In genomic region chr1:221989741-221990140, GRCh38 we compare ENCODE assay signal across 26 cellular contexts.
"Had no signal": no experiment of that assay in that cellular context is flagged by ENCODE, and none has a peak within 500 bp of the region (broad histone marks: within the 10 kb centered on the region; RNA-seq: fewer than 3 reads in every experiment).

No MANE protein-coding gene starts in this region.

- H3K4me1 ChIP-seq: body of pancreas, colonic mucosa, right atrium auricular region, uterus had no signal

- H3K9me3 Mint-ChIP-seq: activated naive CD4-positive, alpha-beta T cell treated with anti-CD3 and anti-CD28 coated beads, Interleukin-2, amount 50 U/mL, for 24 hours; naive thymus-derived CD8-positive, alpha-beta T cell; neural crest cell; T-cell; type B pancreatic cell had no signal

- H3K27ac ChIP-seq: body of pancreas, colonic mucosa, heart left ventricle, right atrium auricular region, uterus had no signal

- H3K27ac Mint-ChIP-seq: activated naive CD4-positive, alpha-beta T cell treated with anti-CD3 and anti-CD28 coated beads, Interleukin-2, amount 50 U/mL, for 24 hours; immature natural killer cell; stimulated activated naive CD8-positive, alpha-beta T cell treated with anti-CD3 and anti-CD28 coated beads, Interleukin-15, Interleukin-2, amounts not matched to agents 100 ng/mL and 50 ng/mL, for 24 hours; T-cell; type B pancreatic cell had no signal

- H3K27me3 Mint-ChIP-seq: activated naive CD4-positive, alpha-beta T cell treated with anti-CD3 and anti-CD28 coated beads, Interleukin-2, amount 50 U/mL, for 24 hours; stimulated activated naive CD8-positive, alpha-beta T cell treated with anti-CD3 and anti-CD28 coated beads, Interleukin-15, Interleukin-2, amounts not matched to agents 100 ng/mL and 50 ng/mL, for 24 hours; T-cell; type B pancreatic cell had no signal

- H3K36me3 ChIP-seq: colonic mucosa, heart left ventricle, right atrium auricular region, uterus had no signal

- H3K27me3 ChIP-seq: body of pancreas, colonic mucosa, heart left ventricle, right atrium auricular region, uterus had no signal

- H3K9me3 ChIP-seq: body of pancreas, colonic mucosa, heart left ventricle, right atrium auricular region, uterus had no signal

- ATAC-seq: body of pancreas; heart left ventricle; left colon; naive thymus-derived CD8-positive, alpha-beta T cell; T-cell had no signal

- H3K4me3 ChIP-seq: body of pancreas, colonic mucosa, heart left ventricle, right atrium auricular region, uterus had no signal

- H3K4me3 Mint-ChIP-seq: activated naive CD4-positive, alpha-beta T cell treated with anti-CD3 and anti-CD28 coated beads, Interleukin-2, amount 50 U/mL, for 24 hours; immature natural killer cell; naive thymus-derived CD8-positive, alpha-beta T cell; neural crest cell; stimulated activated naive CD8-positive, alpha-beta T cell treated with anti-CD3 and anti-CD28 coated beads, Interleukin-15, Interleukin-2, amounts not matched to agents 100 ng/mL and 50 ng/mL, for 24 hours; T-cell; type B pancreatic cell had no signal

- DNase-seq: activated CD4-positive, alpha-beta T cell treated with anti-CD3 and anti-CD28 coated beads for 4 hours; activated CD4-positive, alpha-beta T cell treated with anti-CD3 and anti-CD28 coated beads, Interleukin-2, amount 50 U/mL, for 4 hours; activated CD4-positive, CD25-positive, alpha-beta regulatory T cell; activated effector memory CD4-positive, alpha-beta T cell treated with anti-CD3 and anti-CD28 coated beads, Interleukin-2, amount 50 U/mL, for 16 hours; anterior cingulate cortex; body of pancreas; colonic mucosa; effector CD8-positive, alpha-beta T cell; heart left ventricle; hypothalamus; immature natural killer cell; kidney; left colon; midbrain; naive thymus-derived CD8-positive, alpha-beta T cell; occipital lobe; stimulated activated CD4-positive, alpha-beta T cell treated with anti-CD3 and anti-CD28 coated beads, Interleukin-12 subunit alpha, Interleukin-12 subunit beta, amount 100 ng/mL, for 4 hours; stimulated activated CD4-positive, alpha-beta T cell treated with anti-CD3 and anti-CD28 coated beads, Interleukin-4, amount 100 ng/mL, for 1 hour; substantia nigra; T-cell; uterus had no signal

- H3K36me3 Mint-ChIP-seq: activated naive CD4-positive, alpha-beta T cell treated with anti-CD3 and anti-CD28 coated beads, Interleukin-2, amount 50 U/mL, for 24 hours; naive thymus-derived CD8-positive, alpha-beta T cell; T-cell; type B pancreatic cell had no signal
